In genomic region chr4:148355442-148356123, GRCh38 we compare ENCODE assay signal across 15 cellular contexts.
DNase-seq lines count a peak whose midpoint lies in the region; ATAC-seq lines count a peak whose summit lies in the region.
"Had no signal": no experiment of that assay in that cellular context is flagged by ENCODE, and none has a peak within 500 bp of the region (broad histone marks: within the 10 kb centered on the region; RNA-seq: fewer than 3 reads in every experiment).

No MANE protein-coding gene starts in this region.

- no peaks in the 10 kb centered on the region for H3K9me3 ChIP-seq in right cardiac atrium (ENCODE audit: control insufficient read depth, low read length)
- H3K9me3 ChIP-seq in GM23248 (ENCODE audit: low read depth) = no peaks in the 10 kb centered on the region
- H3K9me3 ChIP-seq: testis had no signal

- H3K27ac Mint-ChIP-seq in activated T-cell treated with anti-CD3 and anti-CD28 coated beads, Interleukin-2, amount 50 U/mL, for 24 hours = peak overlapping the region; percentile 6
- H3K27ac Mint-ChIP-seq in activated CD4-positive, alpha-beta memory T cell treated with anti-CD3 and anti-CD28 coated beads, Interleukin-2, amount 10 ng/mL, durations not matched to agents 7 days and 5 days = peak overlapping the region; percentile 75
- peak overlapping the region; percentile 17 for H3K27ac Mint-ChIP-seq in stimulated activated effector memory CD8-positive, alpha-beta T cell treated with anti-CD3 and anti-CD28 coated beads, Interleukin-12 subunit alpha, Interleukin-12 subunit beta, amount 100 ng/mL, for 72 hours
- H3K27ac Mint-ChIP-seq in activated T-helper 2 cell treated with anti-CD3 and anti-CD28 coated beads, Interferon-gamma antibody, Interleukin-2, Interleukin-4, amounts not matched to agents 10 μg/mL and 5 μg/mL and 100 μg/mL, durations not matched to agents 14 hours and 24 hours and 36 hours = no peak overlapping the region
- H3K27ac Mint-ChIP-seq: progenitor cell of endocrine pancreas had no signal

- H3K36me3 ChIP-seq in GM23248 (ENCODE audit: low read depth) = no peaks in the 10 kb centered on the region

- H3K27me3 ChIP-seq in right cardiac atrium (ENCODE audit: control insufficient read depth, insufficient read depth) (no peaks in the 10 kb centered on the region), GM23248 (replicated peaks; ENCODE audit: insufficient read depth) (no peaks in the 10 kb centered on the region)
- H3K27me3 ChIP-seq: testis had no signal

- no peaks in the 10 kb centered on the region for H3K79me2 ChIP-seq in GM23248 (ENCODE audit: insufficient read depth)

- H3K4me1 Mint-ChIP-seq in activated T-cell treated with anti-CD3 and anti-CD28 coated beads, Interleukin-2, amount 50 U/mL, for 24 hours (ENCODE audit: low read depth) = peaks cover 44% of the 10 kb centered on the region
- peaks cover 20% of the 10 kb centered on the region for H3K4me1 Mint-ChIP-seq in activated CD4-positive, alpha-beta memory T cell treated with anti-CD3 and anti-CD28 coated beads, Interleukin-2, amount 10 ng/mL, durations not matched to agents 7 days and 5 days
- peaks cover 31% of the 10 kb centered on the region for H3K4me1 Mint-ChIP-seq in stimulated activated effector memory CD8-positive, alpha-beta T cell treated with anti-CD3 and anti-CD28 coated beads, Interleukin-12 subunit alpha, Interleukin-12 subunit beta, amount 100 ng/mL, for 72 hours
- H3K4me1 Mint-ChIP-seq in activated T-helper 2 cell treated with anti-CD3 and anti-CD28 coated beads, Interferon-gamma antibody, Interleukin-2, Interleukin-4, amounts not matched to agents 10 μg/mL and 5 μg/mL and 100 μg/mL, durations not matched to agents 14 hours and 24 hours and 36 hours (ENCODE audit: low read depth) = peaks cover 1% of the 10 kb centered on the region

- no peak overlapping the region for H3K4me2 ChIP-seq in GM23248 (ENCODE audit: unreplicated experiment)

- H3F3A ChIP-seq in GM23248 (ENCODE audit: insufficient read depth) = no peaks in the 10 kb centered on the region

- H3K4me1 ChIP-seq in right cardiac atrium (ENCODE audit: control insufficient read depth, insufficient read depth, low read length) = peaks cover 4% of the 10 kb centered on the region
- no peaks in the 10 kb centered on the region for H3K4me1 ChIP-seq in GM23248 (ENCODE audit: insufficient read depth)
- H3K4me1 ChIP-seq: testis had no signal

- no peaks in the 10 kb centered on the region for H3K9me3 Mint-ChIP-seq in activated T-cell treated with anti-CD3 and anti-CD28 coated beads, Interleukin-2, amount 50 U/mL, for 24 hours
- no peaks in the 10 kb centered on the region for H3K9me3 Mint-ChIP-seq in activated CD4-positive, alpha-beta memory T cell treated with anti-CD3 and anti-CD28 coated beads, Interleukin-2, amount 10 ng/mL, durations not matched to agents 7 days and 5 days
- H3K9me3 Mint-ChIP-seq in stimulated activated effector memory CD8-positive, alpha-beta T cell treated with anti-CD3 and anti-CD28 coated beads, Interleukin-12 subunit alpha, Interleukin-12 subunit beta, amount 100 ng/mL, for 72 hours = no peaks in the 10 kb centered on the region
- no peaks in the 10 kb centered on the region for H3K9me3 Mint-ChIP-seq in activated T-helper 2 cell treated with anti-CD3 and anti-CD28 coated beads, Interferon-gamma antibody, Interleukin-2, Interleukin-4, amounts not matched to agents 10 μg/mL and 5 μg/mL and 100 μg/mL, durations not matched to agents 14 hours and 24 hours and 36 hours

- DNase-seq in activated T-cell treated with anti-CD3 and anti-CD28 coated beads, Interleukin-2, amount 50 U/mL, for 24 hours = no peak
- no peak for DNase-seq in activated T-cell treated with anti-CD3 and anti-CD28 coated beads, Interleukin-2, amount 50 U/mL, for 48 hours
- DNase-seq in activated CD4-positive, alpha-beta memory T cell treated with anti-CD3 and anti-CD28 coated beads, Interleukin-2, amount 10 ng/mL, durations not matched to agents 7 days and 5 days = peak; percentile 18
- DNase-seq in right cardiac atrium (peak in 2 of 3 donors; percentile 23 to 41), GM23248 (no peak), T1000 (lab: John Stamatoyannopoulos, UW) (no peak)
- no peak for DNase-seq in stimulated activated effector memory CD8-positive, alpha-beta T cell treated with anti-CD3 and anti-CD28 coated beads, Interleukin-12 subunit alpha, Interleukin-12 subunit beta, amount 100 ng/mL, for 72 hours (ENCODE audit: low spot score in 2 of 2)
- DNase-seq in activated T-helper 2 cell treated with anti-CD3 and anti-CD28 coated beads, Interferon-gamma antibody, Interleukin-2, Interleukin-4, amounts not matched to agents 10 μg/mL and 5 μg/mL and 100 μg/mL, durations not matched to agents 14 hours and 24 hours and 36 hours (ENCODE audit: low spot score) = no peak
- DNase-seq: Calu3; GDM1; stimulated activated CD4-positive, alpha-beta T cell treated with anti-CD3 and anti-CD28 coated beads, Interleukin-15, amount 100 ng/mL, for 24 hours; testis had no signal

- H3K27ac ChIP-seq in right cardiac atrium (ENCODE audit: low read length) = peak overlapping the region; percentile 2
- H3K27ac ChIP-seq in GM23248 = no peak overlapping the region
- H3K27ac ChIP-seq: epithelial cell of prostate, testis had no signal

- no peaks in the 10 kb centered on the region for H3K27me3 Mint-ChIP-seq in activated T-cell treated with anti-CD3 and anti-CD28 coated beads, Interleukin-2, amount 50 U/mL, for 24 hours
- no peaks in the 10 kb centered on the region for H3K27me3 Mint-ChIP-seq in activated CD4-positive, alpha-beta memory T cell treated with anti-CD3 and anti-CD28 coated beads, Interleukin-2, amount 10 ng/mL, durations not matched to agents 7 days and 5 days
- no peaks in the 10 kb centered on the region for H3K27me3 Mint-ChIP-seq in activated T-helper 2 cell treated with anti-CD3 and anti-CD28 coated beads, Interferon-gamma antibody, Interleukin-2, Interleukin-4, amounts not matched to agents 10 μg/mL and 5 μg/mL and 100 μg/mL, durations not matched to agents 14 hours and 24 hours and 36 hours (ENCODE audit: low read depth)
- H3K27me3 Mint-ChIP-seq: progenitor cell of endocrine pancreas had no signal

- CTCF ChIA-PET in activated CD4-positive, alpha-beta memory T cell treated with anti-CD3 and anti-CD28 coated beads, Interleukin-2, amount 10 ng/mL, durations not matched to agents 7 days and 5 days (lab: Charles Lee) = no interaction called here

- no peak overlapping the region for H2AFZ ChIP-seq in GM23248

- no peaks in the 10 kb centered on the region for H3K36me3 Mint-ChIP-seq in activated T-cell treated with anti-CD3 and anti-CD28 coated beads, Interleukin-2, amount 50 U/mL, for 24 hours (ENCODE audit: low read depth)
- no peaks in the 10 kb centered on the region for H3K36me3 Mint-ChIP-seq in activated CD4-positive, alpha-beta memory T cell treated with anti-CD3 and anti-CD28 coated beads, Interleukin-2, amount 10 ng/mL, durations not matched to agents 7 days and 5 days (ENCODE audit: low read depth)
- H3K36me3 Mint-ChIP-seq in stimulated activated effector memory CD8-positive, alpha-beta T cell treated with anti-CD3 and anti-CD28 coated beads, Interleukin-12 subunit alpha, Interleukin-12 subunit beta, amount 100 ng/mL, for 72 hours = no peaks in the 10 kb centered on the region
- H3K36me3 Mint-ChIP-seq in activated T-helper 2 cell treated with anti-CD3 and anti-CD28 coated beads, Interferon-gamma antibody, Interleukin-2, Interleukin-4, amounts not matched to agents 10 μg/mL and 5 μg/mL and 100 μg/mL, durations not matched to agents 14 hours and 24 hours and 36 hours (ENCODE audit: low read depth) = no peaks in the 10 kb centered on the region

- H3K4me3 ChIP-seq in right cardiac atrium (ENCODE audit: low read length) = no peak overlapping the region
- no peak overlapping the region for H3K4me3 ChIP-seq in GM23248
- H3K4me3 ChIP-seq: testis had no signal

- H3K9me2 ChIP-seq in GM23248 (ENCODE audit: insufficient read depth) = no peaks in the 10 kb centered on the region; the same call in 1 of the 2 replicates

- no peak overlapping the region for H3K9ac ChIP-seq in GM23248

- peak overlapping the region; percentile 5 for H3K4me3 Mint-ChIP-seq in activated T-cell treated with anti-CD3 and anti-CD28 coated beads, Interleukin-2, amount 50 U/mL, for 24 hours
- H3K4me3 Mint-ChIP-seq in activated CD4-positive, alpha-beta memory T cell treated with anti-CD3 and anti-CD28 coated beads, Interleukin-2, amount 10 ng/mL, durations not matched to agents 7 days and 5 days = peak overlapping the region; percentile 30
- peak overlapping the region; percentile 18 for H3K4me3 Mint-ChIP-seq in stimulated activated effector memory CD8-positive, alpha-beta T cell treated with anti-CD3 and anti-CD28 coated beads, Interleukin-12 subunit alpha, Interleukin-12 subunit beta, amount 100 ng/mL, for 72 hours
- H3K4me3 Mint-ChIP-seq in activated T-helper 2 cell treated with anti-CD3 and anti-CD28 coated beads, Interferon-gamma antibody, Interleukin-2, Interleukin-4, amounts not matched to agents 10 μg/mL and 5 μg/mL and 100 μg/mL, durations not matched to agents 14 hours and 24 hours and 36 hours (ENCODE audit: low read depth) = no peak overlapping the region

- in situ Hi-C loops in GM23248 (cut with MboI) = no loop called here

- POLR2A ChIA-PET in activated CD4-positive, alpha-beta memory T cell treated with anti-CD3 and anti-CD28 coated beads, Interleukin-2, amount 10 ng/mL, durations not matched to agents 7 days and 5 days (lab: Charles Lee) = interaction anchor here (1.1 to 1.2 kb wide), 2 partner anchors 9 to 87 kb away, joined by 3 to 6 read pairs; partner anchors contain the start of gene NR3C2

- 51% methylated on average over 4 of the region's 4 CpGs for WGBS in right cardiac atrium
- WGBS in GM23248 (ENCODE audit: low coverage in 1 of 2, low lambda C conversion rate in 2 of 2, missing lambda C conversion rate in 2 of 2), 2 experiments = 73 to 85% methylated on average over 4 of the region's 4 CpGs

- ATAC-seq in right cardiac atrium = peak; percentile 67 to 85
- peak; percentile 86 for ATAC-seq in stimulated activated effector memory CD8-positive, alpha-beta T cell treated with anti-CD3 and anti-CD28 coated beads, Interleukin-12 subunit alpha, Interleukin-12 subunit beta, amount 100 ng/mL, for 72 hours
- ATAC-seq: HCT116 had no signal

- intact Hi-C loops in right cardiac atrium (cut with DNase I) = no loop called here
- intact Hi-C loops in activated T-helper 2 cell treated with anti-CD3 and anti-CD28 coated beads, Interferon-gamma antibody, Interleukin-2, Interleukin-4, amounts not matched to agents 10 μg/mL and 5 μg/mL and 100 μg/mL, durations not matched to agents 14 hours and 24 hours and 36 hours (cut with micrococcal nuclease) = no loop called here

- no peaks in the 10 kb centered on the region for H4K20me1 ChIP-seq in GM23248 (ENCODE audit: insufficient read depth)

Comparison
In these comparisons a context has a peak if more than half of its experiments do, and no peak if none do; other contexts are left out.
1. DNase-seq: peak in activated CD4-positive, alpha-beta memory T cell treated with anti-CD3 and anti-CD28 coated beads, Interleukin-2, amount 10 ng/mL, durations not matched to agents 7 days and 5 days (single experiment) and right cardiac atrium (2 of 3); none in activated T-cell treated with anti-CD3 and anti-CD28 coated beads, Interleukin-2, amount 50 U/mL, for 24 hours (single experiment), activated T-cell treated with anti-CD3 and anti-CD28 coated beads, Interleukin-2, amount 50 U/mL, for 48 hours (0 of 2), stimulated activated effector memory CD8-positive, alpha-beta T cell treated with anti-CD3 and anti-CD28 coated beads, Interleukin-12 subunit alpha, Interleukin-12 subunit beta, amount 100 ng/mL, for 72 hours (0 of 2), GM23248 (single experiment), T1000 (single experiment) and activated T-helper 2 cell treated with anti-CD3 and anti-CD28 coated beads, Interferon-gamma antibody, Interleukin-2, Interleukin-4, amounts not matched to agents 10 μg/mL and 5 μg/mL and 100 μg/mL, durations not matched to agents 14 hours and 24 hours and 36 hours (single experiment).